26 cellular contexts compared by ENCODE assay signal in genomic region chr16:72120026-72120425, GRCh38. TPM values are rescaled to one million over a fixed set of nuclear protein-coding genes. Genes with fewer than 3 reads are reported as not detected.
DNase-seq lines count a peak whose midpoint lies in the region; ATAC-seq, FAIRE-seq and TF ChIP-seq lines count a peak whose summit lies in the region.
"Had no signal": no experiment of that assay in that cellular context is flagged by ENCODE, and none has a peak within 500 bp of the region (broad histone marks: within the 10 kb centered on the region; RNA-seq: fewer than 3 reads in every experiment).

No MANE protein-coding gene starts in this region.

- no peaks in the 10 kb centered on the region for H3K36me3 ChIP-seq in CD8-positive, alpha-beta memory T cell (ENCODE audit: insufficient read depth, low read length)
- H3K36me3 ChIP-seq: HAP-1 had no signal

- FAIRE-seq in HTR-8/SVneo (lab: Jason Lieb, UNC): peak; percentile 4
- FAIRE-seq: A549, D721Med, GM12878, GM18507 had no signal

- CTCF ChIA-PET in CD8-positive, alpha-beta memory T cell (lab: Charles Lee): no interaction called here

- POLR2A ChIA-PET in CD8-positive, alpha-beta memory T cell (lab: Charles Lee): no interaction called here

- H3K27me3 Mint-ChIP-seq in neural crest cell (ENCODE audit: low read depth) (no peaks in the 10 kb centered on the region), type B pancreatic cell (no peaks in the 10 kb centered on the region)
- H3K27me3 Mint-ChIP-seq in CD8-positive, alpha-beta memory T cell: no peaks in the 10 kb centered on the region
- H3K27me3 Mint-ChIP-seq: CD4-positive, alpha-beta memory T cell had no signal

- intact Hi-C loops in Right ventricle myocardium inferior (cut with DNase I) (loop anchor here (10.0 kb wide), 1 partner anchor 1835 kb away; no protein-coding TSS in a partner anchor), left ventricle myocardium superior (cut with micrococcal nuclease) (no loop called here)

- no peak overlapping the region for H3K4me3 ChIP-seq in CD8-positive, alpha-beta memory T cell (ENCODE audit: low read length)
- H3K4me3 ChIP-seq: A549, GM12878, GM23338, HAP-1 had no signal

- peak overlapping the region; percentile 50 for H3K27ac Mint-ChIP-seq in neural crest cell (ENCODE audit: unreplicated experiment)
- H3K27ac Mint-ChIP-seq in type B pancreatic cell: no peak overlapping the region
- no peak overlapping the region for H3K27ac Mint-ChIP-seq in CD8-positive, alpha-beta memory T cell
- H3K27ac Mint-ChIP-seq: CD4-positive, alpha-beta memory T cell; GM23338; HFFc6 had no signal

- peaks cover 9% of the 10 kb centered on the region for H3K4me1 Mint-ChIP-seq in neural crest cell
- H3K4me1 Mint-ChIP-seq in type B pancreatic cell (ENCODE audit: unreplicated experiment): peaks cover 4% of the 10 kb centered on the region
- peaks cover 0 to 3% (median 0%) of the 10 kb centered on the region in 3 donors for H3K4me1 Mint-ChIP-seq in CD8-positive, alpha-beta memory T cell
- H3K4me1 Mint-ChIP-seq: CD4-positive, alpha-beta memory T cell had no signal

- ATAC-seq in Right ventricle myocardium inferior (no peak), left ventricle myocardium superior (no peak)
- ATAC-seq: A549, GM12878, GM23338 had no signal

- H3K4me3 Mint-ChIP-seq in neural crest cell: no peak overlapping the region
- H3K4me3 Mint-ChIP-seq in type B pancreatic cell: no peak overlapping the region
- no peak overlapping the region for H3K4me3 Mint-ChIP-seq in CD8-positive, alpha-beta memory T cell
- H3K4me3 Mint-ChIP-seq: CD4-positive, alpha-beta memory T cell; GM23338; HFFc6 had no signal

- H3K27me3 ChIP-seq in CD8-positive, alpha-beta memory T cell (ENCODE audit: insufficient read depth, low read length, poor library complexity, severe bottlenecking): no peaks in the 10 kb centered on the region

- H3K9me3 Mint-ChIP-seq in neural crest cell: no peaks in the 10 kb centered on the region
- no peaks in the 10 kb centered on the region for H3K9me3 Mint-ChIP-seq in type B pancreatic cell
- no peaks in the 10 kb centered on the region for H3K9me3 Mint-ChIP-seq in CD8-positive, alpha-beta memory T cell
- H3K9me3 Mint-ChIP-seq: CD4-positive, alpha-beta memory T cell; GM23338; HFFc6 had no signal

- no peak overlapping the region for H3K27ac ChIP-seq in CD8-positive, alpha-beta memory T cell (ENCODE audit: low read depth, low read length)
- H3K27ac ChIP-seq: 22Rv1, A549 had no signal

- TF ChIP-seq CTCF in neural crest cell (conservative IDR thresholded peaks at IDR 0.05): no peak
- TF ChIP-seq CTCF in type B pancreatic cell (conservative IDR thresholded peaks at IDR 0.05): no peak

- DNase-seq in Right ventricle myocardium inferior (ENCODE audit: missing footprints): peak; percentile 18
- no peak for DNase-seq in left ventricle myocardium superior
- no peak for DNase-seq in HTR-8/SVneo (ENCODE audit: insufficient read length, low spot score)
- DNase-seq in neural crest cell (ENCODE audit: low read depth, low spot score): no peak
- DNase-seq in type B pancreatic cell (ENCODE audit: extremely low spot score, unreplicated experiment): peak; percentile 32
- no peak for DNase-seq in CD8-positive, alpha-beta memory T cell
- DNase-seq in effector CD8-positive, alpha-beta T cell (lab: John Stamatoyannopoulos, UW): no peak
- no peak for DNase-seq in kidney tubule cell (ENCODE audit: low spot score)
- DNase-seq: ACHN; AML-193; C1 segment of cervical spinal cord; CD4-positive, alpha-beta memory T cell; DMS 273 treated with DMSO at 0.1 percent for 48 hours; DMS79; EL; GDM1; HFFc6 had no signal

- no peaks in the 10 kb centered on the region for H3K4me1 ChIP-seq in CD8-positive, alpha-beta memory T cell (ENCODE audit: insufficient read depth, low read length)
- H3K4me1 ChIP-seq: A549 had no signal

- H3K9me3 ChIP-seq in CD8-positive, alpha-beta memory T cell (ENCODE audit: low read length): no peaks in the 10 kb centered on the region
- H3K9me3 ChIP-seq: A549, HAP-1 had no signal

- H3K36me3 Mint-ChIP-seq in neural crest cell (ENCODE audit: low read depth): peaks cover 10% of the 10 kb centered on the region
- no peaks in the 10 kb centered on the region for H3K36me3 Mint-ChIP-seq in type B pancreatic cell
- no peaks in the 10 kb centered on the region for H3K36me3 Mint-ChIP-seq in CD8-positive, alpha-beta memory T cell

RNA-seq across cellular contexts. Expression of gene DHX38, which starts 26.4 kb away (rescaled TPM):
- 40.8 TPM for total RNA-seq in Right ventricle myocardium inferior
- total RNA-seq in left ventricle myocardium superior: 43.1 TPM
- total RNA-seq in neural crest cell: 84.0 and 86.0 TPM in 2 replicates
- total RNA-seq in type B pancreatic cell (ENCODE audit: low replicate concordance): 62.7 and 75.6 TPM in 2 replicates
- 10 to 100 TPM; 93.6 to 98.3 TPM for total RNA-seq in CD8-positive, alpha-beta memory T cell
- polyA plus RNA-seq in CD8-positive, alpha-beta memory T cell: 32.7 TPM

RNA-seq across cellular contexts. Expression of gene TXNL4B, which starts 26.6 kb away (rescaled TPM):
- total RNA-seq in Right ventricle myocardium inferior (7.7 TPM), left ventricle myocardium superior (5.4 TPM), neural crest cell (11.8 and 13.5 TPM in 2 replicates), type B pancreatic cell (ENCODE audit: low replicate concordance) (12.2 and 17.8 TPM in 2 replicates)
- total RNA-seq in CD8-positive, alpha-beta memory T cell: 10 to 100 TPM; 37.9 to 38.7 TPM
- 14.0 TPM for polyA plus RNA-seq in CD8-positive, alpha-beta memory T cell

RNA-seq across cellular contexts. Expression of gene PMFBP1, which starts 51.9 kb away (rescaled TPM):
- total RNA-seq in Right ventricle myocardium inferior (0.19 TPM), left ventricle myocardium superior (not detected), neural crest cell (4.0 and 5.2 TPM in 2 replicates), type B pancreatic cell (ENCODE audit: low replicate concordance) (2.6 and 3.8 TPM in 2 replicates)
- total RNA-seq in CD8-positive, alpha-beta memory T cell: under 1 TPM; 0.09 to 0.15 TPM
- polyA plus RNA-seq in CD8-positive, alpha-beta memory T cell: 0.13 TPM
- total RNA-seq: H4 had no signal
- polyA plus RNA-seq: CD4-positive, alpha-beta memory T cell had no signal

RNA-seq across cellular contexts. Expression of gene HPR, which starts 57.0 kb away (rescaled TPM):
- total RNA-seq in Right ventricle myocardium inferior (99.2 TPM), left ventricle myocardium superior (94.9 TPM), neural crest cell (not detected in 2 replicates), type B pancreatic cell (ENCODE audit: low replicate concordance) (not detected in 2 replicates)
- not detected for total RNA-seq in CD8-positive, alpha-beta memory T cell
- not detected for polyA plus RNA-seq in CD8-positive, alpha-beta memory T cell
- total RNA-seq: CD4-positive, alpha-beta memory T cell; GM12878; GM23338; H4; HFFc6 had no signal
- polyA plus RNA-seq: A549; BJ; CD4-positive, alpha-beta memory T cell; GM23338 had no signal

Comparison
In these comparisons a context has a peak if more than half of its experiments do, and no peak if none do; other contexts are left out.
1. DNase-seq: peak in Right ventricle myocardium inferior (single experiment) and type B pancreatic cell (single experiment); none in left ventricle myocardium superior (single experiment), HTR-8/SVneo (single experiment), neural crest cell (single experiment), CD8-positive, alpha-beta memory T cell (0 of 5), effector CD8-positive, alpha-beta T cell (single experiment) and kidney tubule cell (single experiment).